ENCODE assay signal across 24 cellular contexts in genomic region chr1:59100975-59101374, GRCh38.
DNase-seq lines count a peak whose midpoint lies in the region; ATAC-seq and TF ChIP-seq lines count a peak whose summit lies in the region.
"Had no signal": no experiment of that assay in that cellular context is flagged by ENCODE, and none has a peak within 500 bp of the region (broad histone marks: within the 10 kb centered on the region; RNA-seq: fewer than 3 reads in every experiment).

No MANE protein-coding gene starts in this region.

- TF ChIP-seq EP300 in esophagus muscularis mucosa (IDR thresholded peaks at IDR 0.05) (no peak), ovary (IDR thresholded peaks at IDR 0.05) (no peak)

- 73% methylated on average over 1 of the region's 1 CpG for WGBS in esophagus muscularis mucosa
- WGBS in ovary, 3 donors: 90 to 100% (median 94%) methylated on average over 1 of the region's 1 CpG

- H3K9me2 ChIP-seq in PC-3 (replicated peaks; ENCODE audit: low read length) (no peaks in the 10 kb centered on the region), OCI-LY7 (ENCODE audit: insufficient read depth, low read length) (no peaks in the 10 kb centered on the region)

- CTCF ChIA-PET in PC-3 (lab: Charles Lee) (no interaction called here), OCI-LY7 (lab: Charles Lee; ENCODE audit: unreplicated experiment) (no interaction called here)

- POLR2A ChIA-PET in PC-3 (lab: Charles Lee; ENCODE audit: unreplicated experiment): no interaction called here
- POLR2A ChIA-PET in OCI-LY7 (lab: Charles Lee): interaction anchor here (0.6 kb wide), 1 partner anchor 661 kb away, joined by 3 read pairs; no protein-coding TSS in a partner anchor

- no peaks in the 10 kb centered on the region for H3K9me3 ChIP-seq in esophagus muscularis mucosa
- H3K9me3 ChIP-seq in ovary: no peaks in the 10 kb centered on the region
- H3K9me3 ChIP-seq in PC-3 (ENCODE audit: low read length): no peaks in the 10 kb centered on the region
- H3K9me3 ChIP-seq in OCI-LY7 (ENCODE audit: low read length): no peaks in the 10 kb centered on the region
- H3K9me3 ChIP-seq: heart left ventricle, uterus had no signal

- H4K20me1 ChIP-seq in PC-3 (ENCODE audit: low read length) (no peaks in the 10 kb centered on the region), OCI-LY7 (ENCODE audit: insufficient read depth, low read length) (no peaks in the 10 kb centered on the region)

- no peak for ATAC-seq in PC-3
- ATAC-seq: activated CD4-positive, CD25-positive, alpha-beta regulatory T cell treated with anti-CD3 and anti-CD28 coated beads, Interleukin-2, amount 50 U/mL, for 24 hours; heart left ventricle; Right ventricle myocardium inferior had no signal

- intact Hi-C loops in esophagus muscularis mucosa (cut with DNase I) (no loop called here), ovary (cut with DNase I) (no loop called here), PC-3 (cut with micrococcal nuclease) (no loop called here), OCI-LY7 (cut with micrococcal nuclease; ENCODE audit: unreplicated experiment) (no loop called here)

- H3K79me2 ChIP-seq in PC-3 (ENCODE audit: low read length): no peaks in the 10 kb centered on the region
- H3K79me2 ChIP-seq in OCI-LY7 (ENCODE audit: insufficient read depth, low read depth, low read length): no peaks in the 10 kb centered on the region

- no peak overlapping the region for H3K9ac ChIP-seq in PC-3 (ENCODE audit: low read length)

- H3F3A ChIP-seq in PC-3 (ENCODE audit: low read length, unreplicated experiment): no peaks in the 10 kb centered on the region

- H3K4me3 ChIP-seq in esophagus muscularis mucosa: no peak overlapping the region
- H3K4me3 ChIP-seq in ovary: no peak overlapping the region
- no peak overlapping the region for H3K4me3 ChIP-seq in PC-3 (ENCODE audit: low read length)
- no peak overlapping the region for H3K4me3 ChIP-seq in OCI-LY7 (ENCODE audit: low read depth, low read length, poor library complexity, severe bottlenecking)
- H3K4me3 ChIP-seq: esophagus squamous epithelium, heart left ventricle, sigmoid colon, uterus had no signal

- BruUV-seq in PC-3 (replicated peaks; lab: Mats Ljungman, UMichigan) (no TSS peak), OCI-LY7 (replicated peaks; lab: Mats Ljungman, UMichigan) (no TSS peak)

- H3K4me2 ChIP-seq in PC-3 (ENCODE audit: low read length): no peak overlapping the region
- no peak overlapping the region for H3K4me2 ChIP-seq in OCI-LY7 (ENCODE audit: low read length)

- H2AFZ ChIP-seq in PC-3 (ENCODE audit: low read length): no peak overlapping the region
- H2AFZ ChIP-seq in OCI-LY7 (ENCODE audit: low read length): no peak overlapping the region

- TF ChIP-seq CTCF in esophagus muscularis mucosa (IDR thresholded peaks at IDR 0.05) (no peak), ovary (IDR thresholded peaks at IDR 0.05) (no peak), PC-3 (conservative IDR thresholded peaks at IDR 0.05; ENCODE audit: low read depth, low read length) (no peak), OCI-LY7 (conservative IDR thresholded peaks at IDR 0.05; ENCODE audit: low read length) (no peak)

- DNase-seq in EH (ENCODE audit: low read depth) (peak; percentile 88), RPMI7951 (ENCODE audit: low read depth) (peak; percentile 88), esophagus muscularis mucosa (ENCODE audit: extremely low spot score) (peak; percentile 57), myocyte (ENCODE audit: low read depth) (peak; percentile 86), ovary (no peak), PC-3 (no peak), OCI-LY7 (ENCODE audit: low spot score) (no peak), cerebellar cortex (ENCODE audit: low spot score) (no peak)
- DNase-seq: ACHN; activated naive CD4-positive, alpha-beta T cell treated with anti-CD3 and anti-CD28 coated beads for 36 hours; activated T-cell treated with anti-CD3 and anti-CD28 coated beads, Interleukin-2, amount 50 U/mL, for 24 hours; anterior cingulate cortex; effector memory CD4-positive, alpha-beta T cell; esophagus squamous epithelium; H7; heart left ventricle; NCI-H1436 treated with DMSO at 0.1 percent for 48 hours; NCI-H526 treated with DMSO at 0.1 percent for 48 hours; posterior cingulate gyrus; sigmoid colon; SW 1271; uterus had no signal

- H3K27ac ChIP-seq in esophagus muscularis mucosa (replicated peaks in 1 of 4) (no peak overlapping the region), ovary (no peak overlapping the region), PC-3 (ENCODE audit: low read length) (no peak overlapping the region), OCI-LY7 (ENCODE audit: low read depth, low read length, poor library complexity, severe bottlenecking) (no peak overlapping the region)
- H3K27ac ChIP-seq: esophagus squamous epithelium, heart left ventricle, sigmoid colon, uterus had no signal

- no peaks in the 10 kb centered on the region for H3K27me3 ChIP-seq in esophagus muscularis mucosa
- H3K27me3 ChIP-seq in ovary: no peaks in the 10 kb centered on the region
- no peaks in the 10 kb centered on the region for H3K27me3 ChIP-seq in PC-3 (ENCODE audit: low read length)
- H3K27me3 ChIP-seq: esophagus squamous epithelium, heart left ventricle, sigmoid colon, uterus had no signal

- H3K4me1 ChIP-seq in esophagus muscularis mucosa: peaks cover 0 to 2% (median 0%) of the 10 kb centered on the region in 4 donors
- peaks cover 4% of the 10 kb centered on the region for H3K4me1 ChIP-seq in ovary (ENCODE audit: insufficient read depth)
- no peaks in the 10 kb centered on the region for H3K4me1 ChIP-seq in PC-3 (ENCODE audit: insufficient read depth, low read length)
- no peaks in the 10 kb centered on the region for H3K4me1 ChIP-seq in OCI-LY7 (ENCODE audit: insufficient read depth, low read length, poor library complexity, severe bottlenecking)
- H3K4me1 ChIP-seq: sigmoid colon, uterus had no signal

- no peak for TF ChIP-seq POLR2A in esophagus muscularis mucosa (IDR thresholded peaks at IDR 0.05; ENCODE audit: low read depth)
- TF ChIP-seq POLR2A in ovary (IDR thresholded peaks at IDR 0.05): no peak

- H3K36me3 ChIP-seq in esophagus muscularis mucosa (no peaks in the 10 kb centered on the region), ovary (no peaks in the 10 kb centered on the region), PC-3 (ENCODE audit: low read depth, low read length) (no peaks in the 10 kb centered on the region), OCI-LY7 (ENCODE audit: insufficient read depth, low read length) (no peaks in the 10 kb centered on the region)
- H3K36me3 ChIP-seq: esophagus squamous epithelium, heart left ventricle, sigmoid colon, uterus had no signal

Comparison
In these comparisons a context has a peak if more than half of its experiments do, and no peak if none do; other contexts are left out.
1. DNase-seq: peak in EH (single experiment), RPMI7951 (single experiment), esophagus muscularis mucosa (single experiment) and myocyte (single experiment); none in ovary (0 of 5), PC-3 (single experiment), OCI-LY7 (single experiment) and cerebellar cortex (single experiment).